In genomic region chr1:150561830-150562367, GRCh38 we compare ENCODE assay signal across 8 cellular contexts. TPM values are rescaled to one million over a fixed set of nuclear protein-coding genes. Genes with fewer than 3 reads are reported as not detected.
DNase-seq lines count a peak whose midpoint lies in the region; ATAC-seq, FAIRE-seq and TF ChIP-seq lines count a peak whose summit lies in the region.

No MANE protein-coding gene starts in this region.

- peak overlapping the region; percentile 99 for H3K27ac ChIP-seq in cingulate gyrus (ENCODE audit: low read depth, low read length)

- intact Hi-C loops in left colon (cut with DNase I, micrococcal nuclease) = loop anchor here in 1 of 2 donors (5.0 kb wide), 1 partner anchor 60 kb away; no protein-coding TSS in a partner anchor

- peak; percentile 55; the same call in 1 of the 2 replicates for TF ChIP-seq POLR2A in GM12892 (IDR thresholded peaks at IDR 0.05; ENCODE audit: low read depth, low read length)

- DNase-seq in GM12892 (ENCODE audit: insufficient read length) (peak; percentile 69), NCI-H345 (lab: John Stamatoyannopoulos, UW) (peak; percentile 84), left colon (peak; percentile 94 to 97), GM19240 (ENCODE audit: insufficient read length, low spot score) (no peak)
- peak; percentile 95 for DNase-seq in activated CD4-positive, alpha-beta T cell treated with anti-CD3 and anti-CD28 coated beads for 48 hours
- peak; percentile 79 to 81 for DNase-seq in stimulated activated CD4-positive, alpha-beta T cell treated with anti-CD3 and anti-CD28 coated beads, Interleukin-1b, Interleukin-23, amount 100 ng/mL, for 4 hours (ENCODE audit: low read depth in 2 of 2)

- peak; percentile 87 for FAIRE-seq in GM12892 (lab: Jason Lieb, UNC)

- ATAC-seq in HG02870 (IDR thresholded peaks at IDR 0.05; ENCODE audit: unreplicated experiment) (peak; percentile 23), left colon (peak; percentile 78)

RNA-seq across cellular contexts. Expression of gene ADAMTSL4, which starts 12.7 kb away (rescaled TPM):
- polyA plus RNA-seq in GM12892 (2012; ENCODE audit: missing spikeins) = 0.49 TPM
- 1 to 10 TPM; 6.9 to 9.5 TPM for total RNA-seq in left colon

RNA-seq across cellular contexts. Expression of gene MCL1, which starts 17.5 kb away (rescaled TPM):
- 112 TPM for polyA plus RNA-seq in GM12892 (2012; ENCODE audit: missing spikeins)
- 100 to 1,000 TPM; 263 TPM for total RNA-seq in left colon

RNA-seq across cellular contexts. Expression of gene FALEC, which starts 46.3 kb away (rescaled TPM):
- 1.00 TPM for polyA plus RNA-seq in GM12892 (2012; ENCODE audit: missing spikeins)
- not detected for total RNA-seq in left colon

RNA-seq across cellular contexts. Expression of gene ECM1, which starts 54.0 kb away (rescaled TPM):
- 0.49 TPM for polyA plus RNA-seq in GM12892 (2012; ENCODE audit: missing spikeins)
- total RNA-seq in left colon = 1 to 10 TPM; 6.3 to 9.1 TPM
